Comparison of ENCODE assay signal across 8 cellular contexts in the genomic region with DNA sequence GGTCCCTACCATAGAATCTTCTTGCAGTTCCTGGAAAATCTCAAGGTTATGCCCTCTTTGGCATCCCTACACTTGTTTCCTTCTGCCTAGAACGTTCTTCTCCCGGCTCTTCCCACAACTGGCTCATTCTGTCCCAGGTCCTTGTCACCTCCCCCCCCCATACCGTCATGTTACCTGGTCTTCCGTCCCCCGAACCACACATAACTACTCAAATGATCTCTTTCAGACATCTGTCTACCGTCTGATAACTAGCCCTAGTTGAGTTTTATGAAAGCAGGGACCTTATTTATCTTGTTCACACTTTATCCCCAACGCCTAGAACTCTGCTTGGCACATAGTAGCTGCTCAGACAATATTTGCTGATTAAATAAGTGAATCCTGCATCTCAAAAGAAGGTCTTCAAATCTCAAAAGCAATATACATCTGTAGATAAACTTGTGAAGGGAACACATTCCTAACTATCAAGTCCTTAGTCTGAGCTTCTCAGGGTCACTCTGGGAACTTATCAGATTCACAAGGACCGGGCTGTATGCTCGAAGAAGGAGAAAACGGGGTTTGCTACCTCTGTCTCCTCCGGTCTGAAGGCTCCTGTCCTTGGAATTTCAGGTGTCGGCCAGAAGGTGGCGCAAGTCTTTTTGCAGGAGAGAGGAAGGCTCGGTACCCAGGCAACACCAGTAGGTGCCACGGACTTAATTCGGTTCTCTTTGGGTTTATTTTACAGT. TPM values are rescaled to one million over a fixed set of nuclear protein-coding genes. Genes with fewer than 3 reads are reported as not detected.
DNase-seq lines count a peak whose midpoint lies in the region; ATAC-seq, FAIRE-seq and TF ChIP-seq lines count a peak whose summit lies in the region.

No MANE protein-coding gene starts in this region.

- no peak overlapping the region for H3K27ac ChIP-seq in HepG2 (ENCODE audit: extremely low read length, insufficient read depth, low read length)

- no peak overlapping the region for H2AFZ ChIP-seq in HepG2 (ENCODE audit: low read length)

- TF ChIP-seq RAD21 in HepG2 (CRISPR knock-in tag; IDR thresholded peaks at IDR 0.05), result no peak

- DNase-seq in Right ventricle myocardium inferior (ENCODE audit: missing footprints) (peak; percentile 86), cardiac septum (ENCODE audit: low spot score) (no peak), NCI-H2171 treated with DMSO at 0.1 percent for 48 hours (lab: John Stamatoyannopoulos, UW) (peak; percentile 48), HepG2 (ENCODE audit: low spot score) (peak; percentile 28)
- peak; percentile 40 to 64 (median 60) for DNase-seq in activated CD4-positive, CD25-positive, alpha-beta regulatory T cell (lab: John Stamatoyannopoulos, UW)
- DNase-seq in central memory CD4-positive, alpha-beta T cell, result peak; percentile 79
- DNase-seq in stimulated activated CD4-positive, alpha-beta T cell treated with anti-CD3 and anti-CD28 coated beads, Interleukin-4, amount 100 ng/mL, for 24 hours, result peak; percentile 87

- H3K4me1 ChIP-seq in HepG2 (ENCODE audit: insufficient read depth, low read length), result no peaks in the 10 kb centered on the region

- no peak for TF ChIP-seq EP300 in HepG2 (IDR thresholded peaks at IDR 0.05; ENCODE audit: low read depth in 2 of 2, low read length in 2 of 2)
- TF ChIP-seq EP300 in HepG2 (CRISPR knock-in tag; IDR thresholded peaks at IDR 0.05; ENCODE audit: borderline replicate concordance), result no peak

- whole genome bisulfite sequencing in HepG2 (ENCODE audit: low lambda C conversion rate), result 6% methylated on average over 16 of the region's 16 CpGs

- peak; percentile 63 for ATAC-seq in Right ventricle myocardium inferior
- peak; percentile 91 for ATAC-seq in HG02885 (IDR thresholded peaks at IDR 0.05; ENCODE audit: poor library complexity, unreplicated experiment)
- ATAC-seq in HepG2, result peak; percentile 93

- CTCF ChIA-PET in HepG2 (lab: Yijun Ruan, JAX; ENCODE audit: low intra/inter-chr PET ratio, low total read pairs), result no interaction called here

- no peak overlapping the region for H3K4me3 ChIP-seq in HepG2 (replicated peaks in 1 of 3; ENCODE audit: insufficient read depth in 1 of 3, low read depth in 2 of 3, low read length in 3 of 3)

- H3K27me3 ChIP-seq in HepG2 (ENCODE audit: control insufficient read depth in 1 of 2, insufficient read depth in 2 of 2, low read length in 2 of 2), result peaks cover 1 to 15% of the 10 kb centered on the region in 2 experiments; a peak in 2 of 5 replicates

- H3K9ac ChIP-seq in HepG2 (ENCODE audit: insufficient read depth, low read depth, low read length), result no peak overlapping the region

- no peak overlapping the region for H3K4me2 ChIP-seq in HepG2 (ENCODE audit: low read depth, low read length)

- TF ChIP-seq CTCF in HepG2 (CRISPR knock-in tag; IDR thresholded peaks at IDR 0.05), result peak; percentile 64

- POLR2A ChIA-PET in HepG2 (lab: Yijun Ruan, JAX), result no interaction called here

- intact Hi-C loops in Right ventricle myocardium inferior (cut with DNase I), result loop anchor here (1.0 to 5.0 kb wide), 4 partner anchors 43 to 154 kb away; no protein-coding TSS in a partner anchor
- intact Hi-C loops in cardiac septum (cut with DNase I), result loop anchor here (2.0 to 5.0 kb wide), 3 partner anchors 70 to 365 kb away; no protein-coding TSS in a partner anchor
- intact Hi-C loops in HepG2 (cut with micrococcal nuclease; ENCODE audit: unreplicated experiment), result loop anchor here (2.0 to 5.0 kb wide), 2 partner anchors 153 to 355 kb away; no protein-coding TSS in a partner anchor

- in situ Hi-C loops in HepG2 (cut with HindIII; ENCODE audit: extremely low pct_ligation_motif_present, low pct_unique_long_range_greater_than_20kb), result loop anchor here (10.0 kb wide), 1 partner anchor 137 kb away; no protein-coding TSS in a partner anchor

- no peaks in the 10 kb centered on the region for H3K36me3 ChIP-seq in HepG2 (replicated peaks in 1 of 2; ENCODE audit: control insufficient read depth in 1 of 2, insufficient read depth in 2 of 2, low read length in 2 of 2)

- no peaks in the 10 kb centered on the region for H3K9me3 ChIP-seq in HepG2 (ENCODE audit: low read length)

- H3K79me2 ChIP-seq in HepG2 (ENCODE audit: insufficient read depth, low read length), result no peaks in the 10 kb centered on the region

- TF ChIP-seq POLR2A in HepG2 (IDR thresholded peaks at IDR 0.05; ENCODE audit: insufficient read depth in 1 of 2, low read depth in 2 of 2, low read length in 2 of 2), result no peak

- no TSS peak for BruUV-seq in HepG2 (replicated peaks; lab: Mats Ljungman, UMichigan)

- FAIRE-seq in HepG2 (lab: Jason Lieb, UNC), result peak; percentile 26

- no peaks in the 10 kb centered on the region for H4K20me1 ChIP-seq in HepG2 (ENCODE audit: insufficient read depth, low read length)

TF ChIP-seq in HepG2, 621 proteins besides CTCF, POLR2A, EP300 and RAD21:
- TF ChIP-seq, protein P1, sequence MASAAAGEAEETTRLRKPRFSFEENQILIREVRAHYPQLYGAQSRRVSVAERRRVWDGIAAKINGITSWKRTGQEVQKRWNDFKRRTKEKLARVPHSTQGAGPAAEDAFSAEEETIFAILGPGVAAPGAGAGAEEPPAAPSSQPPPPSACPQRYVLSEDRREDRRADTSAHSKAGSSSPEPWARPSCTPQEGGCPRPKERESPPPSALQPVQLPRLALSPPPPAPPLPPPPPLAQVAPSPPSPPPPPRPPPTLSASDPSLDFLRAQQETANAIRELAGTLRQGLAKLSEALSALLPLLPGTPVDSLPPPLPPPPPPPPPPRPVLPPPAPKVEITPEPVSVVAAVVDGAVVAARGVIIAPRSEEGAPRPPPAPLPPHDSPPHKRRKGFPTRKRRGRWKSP (CRISPR knock-in tag; IDR thresholded peaks at IDR 0.05), result no peak
- no peak for TF ChIP-seq ESRRA (CRISPR knock-in tag; IDR thresholded peaks at IDR 0.05; ENCODE audit: low read depth)
- TF ChIP-seq ARHGAP35 (CRISPR knock-in tag; IDR thresholded peaks at IDR 0.05; ENCODE audit: borderline replicate concordance), result no peak
- TF ChIP-seq SIX1 (CRISPR knock-in tag; IDR thresholded peaks at IDR 0.05; ENCODE audit: borderline replicate concordance), result no peak
- no peak for TF ChIP-seq SRSF1 (optimal IDR thresholded peaks at IDR 0.05; ENCODE audit: low read depth, low read length)
- 0 out of 2 replicates have a peak, but pooled peaks have one; percentile 28 for TF ChIP-seq SMC3 (IDR thresholded peaks at IDR 0.05; ENCODE audit: low read length)
- peak; percentile 43 for TF ChIP-seq TEAD3 (CRISPR knock-in tag; optimal IDR thresholded peaks at IDR 0.05; ENCODE audit: borderline replicate concordance)
- TF ChIP-seq STAG1 (CRISPR knock-in tag; IDR thresholded peaks at IDR 0.05), result peak; percentile 41; the same call in 1 of the 2 replicates

RNA-seq across cellular contexts. Expression of gene LCP2, which starts 30.0 kb away (rescaled TPM):
- total RNA-seq in Right ventricle myocardium inferior, result 6.7 TPM
- total RNA-seq in cardiac septum, result 6.2 TPM
- total RNA-seq in HepG2 (2016; rRNA removed; fragmentation: Illumina TruSeq; extraction: Trizol), result not detected in 2 replicates
- total RNA-seq in HepG2 (2016; cell fraction: cytosol; rRNA removed; fragmentation: Illumina TruSeq; extraction: Trizol; ENCODE audit: low read depth), result not detected in 2 replicates
- total RNA-seq in HepG2 (2016; cell fraction: insoluble cytoplasmic fraction; rRNA removed; fragmentation: Illumina TruSeq; extraction: Trizol), result not detected in 2 replicates
- total RNA-seq in HepG2 (2016; cell fraction: membrane; rRNA removed; fragmentation: Illumina TruSeq; extraction: Trizol), result not detected in 2 replicates
- total RNA-seq in HepG2 (2016; cell fraction: nucleus; rRNA removed; fragmentation: Illumina TruSeq; extraction: Trizol), result not detected in 2 replicates
- polyA plus RNA-seq in HepG2 (2011; rRNA removed), result not detected in 2 replicates
- not detected in 2 replicates for polyA plus RNA-seq in HepG2 (2011; cell fraction: cytosol; rRNA removed)
- not detected in 2 replicates for polyA plus RNA-seq in HepG2 (2011; cell fraction: nucleus; rRNA removed)
- polyA plus RNA-seq in HepG2 (2012), result not detected in 2 replicates
- polyA plus RNA-seq in HepG2 (2016; cell fraction: cytosol; fragmentation: Illumina TruSeq; extraction: Trizol; ENCODE audit: low read depth), result not detected in 2 replicates
- not detected in 2 replicates for polyA plus RNA-seq in HepG2 (2016; cell fraction: insoluble cytoplasmic fraction; fragmentation: Illumina TruSeq; extraction: Trizol; ENCODE audit: low read depth)
- not detected in 2 replicates for polyA plus RNA-seq in HepG2 (2016; cell fraction: membrane; fragmentation: Illumina TruSeq; extraction: Trizol; ENCODE audit: low read depth)
- not detected in 2 replicates for polyA plus RNA-seq in HepG2 (2016; cell fraction: nucleus; fragmentation: Illumina TruSeq; extraction: Trizol; ENCODE audit: insufficient read depth, low read depth)
- polyA minus RNA-seq in HepG2 (2011; rRNA and poly(A)+ RNA removed; ENCODE audit: low replicate concordance), result 0.10 and 0.21 TPM in 2 replicates
- not detected in 2 replicates for polyA minus RNA-seq in HepG2 (2011; cell fraction: cytosol; rRNA and poly(A)+ RNA removed)
- not detected in 2 replicates for polyA minus RNA-seq in HepG2 (2011; cell fraction: nucleus; rRNA and poly(A)+ RNA removed)

RNA-seq across cellular contexts. Expression of gene C5orf58, which starts 34.8 kb away (rescaled TPM):
- total RNA-seq in Right ventricle myocardium inferior (not detected), cardiac septum (not detected), HepG2 (2016; rRNA removed; fragmentation: Illumina TruSeq; extraction: Trizol) (not detected in 2 replicates)
- total RNA-seq in HepG2 (2016; cell fraction: cytosol; rRNA removed; fragmentation: Illumina TruSeq; extraction: Trizol; ENCODE audit: low read depth), result not detected in 2 replicates
- not detected in 2 replicates for total RNA-seq in HepG2 (2016; cell fraction: insoluble cytoplasmic fraction; rRNA removed; fragmentation: Illumina TruSeq; extraction: Trizol)
- not detected in 2 replicates for total RNA-seq in HepG2 (2016; cell fraction: membrane; rRNA removed; fragmentation: Illumina TruSeq; extraction: Trizol)
- not detected in 2 replicates for total RNA-seq in HepG2 (2016; cell fraction: nucleus; rRNA removed; fragmentation: Illumina TruSeq; extraction: Trizol)
- not detected in 2 replicates for polyA plus RNA-seq in HepG2 (2011; rRNA removed)
- not detected in 2 replicates for polyA plus RNA-seq in HepG2 (2011; cell fraction: cytosol; rRNA removed)
- polyA plus RNA-seq in HepG2 (2011; cell fraction: nucleus; rRNA removed), result not detected in 2 replicates
- polyA plus RNA-seq in HepG2 (2012), result not detected in 2 replicates
- polyA plus RNA-seq in HepG2 (2016; cell fraction: cytosol; fragmentation: Illumina TruSeq; extraction: Trizol; ENCODE audit: low read depth), result not detected in 2 replicates
- polyA plus RNA-seq in HepG2 (2016; cell fraction: insoluble cytoplasmic fraction; fragmentation: Illumina TruSeq; extraction: Trizol; ENCODE audit: low read depth), result not detected in 2 replicates
- polyA plus RNA-seq in HepG2 (2016; cell fraction: membrane; fragmentation: Illumina TruSeq; extraction: Trizol; ENCODE audit: low read depth), result not detected in 2 replicates
- polyA plus RNA-seq in HepG2 (2016; cell fraction: nucleus; fragmentation: Illumina TruSeq; extraction: Trizol; ENCODE audit: insufficient read depth, low read depth), result not detected in 2 replicates
- polyA minus RNA-seq in HepG2 (2011; rRNA and poly(A)+ RNA removed; ENCODE audit: low replicate concordance), result not detected in 2 replicates
- polyA minus RNA-seq in HepG2 (2011; cell fraction: cytosol; rRNA and poly(A)+ RNA removed), result not detected in 2 replicates
- polyA minus RNA-seq in HepG2 (2011; cell fraction: nucleus; rRNA and poly(A)+ RNA removed), result not detected in 2 replicates
